Comparison of ENCODE assay signal across 8 cellular contexts in genomic region chr17:81601525-81602120, GRCh38. TPM values are rescaled to one million over a fixed set of nuclear protein-coding genes. Genes with fewer than 3 reads are reported as not detected.
DNase-seq lines count a peak whose midpoint lies in the region; ATAC-seq and TF ChIP-seq lines count a peak whose summit lies in the region.

No MANE protein-coding gene starts in this region.

- H3K9me3 ChIP-seq in HEK293 (ENCODE audit: control insufficient read depth, insufficient read depth, low read depth, low read length), result no peaks in the 10 kb centered on the region
- no peaks in the 10 kb centered on the region for H3K9me3 ChIP-seq in esophagus squamous epithelium

- H3K27me3 Mint-ChIP-seq in naive thymus-derived CD8-positive, alpha-beta T cell, result no peaks in the 10 kb centered on the region

- H3K27ac ChIP-seq in HEK293 (ENCODE audit: extremely low read depth, low read depth, low read length) (no peak overlapping the region), esophagus squamous epithelium (no peak overlapping the region)

- H3K4me1 ChIP-seq in HEK293 (ENCODE audit: control insufficient read depth, insufficient read depth, low read length) (no peaks in the 10 kb centered on the region), esophagus squamous epithelium (peaks cover 5 to 26% (median 5%) of the 10 kb centered on the region in 3 donors)

- H3K36me3 Mint-ChIP-seq in naive thymus-derived CD8-positive, alpha-beta T cell, result peaks cover 0 to 73% (median 5%) of the 10 kb centered on the region in 3 donors

- H3K27me3 ChIP-seq in esophagus squamous epithelium, result no peaks in the 10 kb centered on the region

- DNase-seq in COLO829 (ENCODE audit: low spot score) (peak; percentile 59), NCI-H526 (lab: John Stamatoyannopoulos, UW) (peak; percentile 22 to 75), esophagus squamous epithelium (lab: John Stamatoyannopoulos, UW) (no peak)
- peak; percentile 15 to 20 for DNase-seq in activated CD4-positive, alpha-beta T cell treated with anti-CD3 and anti-CD28 coated beads, Interleukin-2, amount 50 U/mL, for 4 hours
- peak in 9 of 10 donors; percentile 6 to 73 (median 53) for DNase-seq in naive thymus-derived CD8-positive, alpha-beta T cell

- WGBS in esophagus squamous epithelium, 2 donors, result 32 to 36% methylated on average over 8 to 9 of the region's 9 CpGs

- CTCF ChIA-PET in HEK293 (lab: Yijun Ruan, JAX), result interaction anchor here (0.5 to 3.6 kb wide), 51 partner anchors 10 to 943 kb away, joined by 3 to 69 read pairs (median 6); partner anchors contain the start of genes ACTG1 and FAAP100

- TF ChIP-seq CTCF in HEK293 (tag by site-specific recombination; IDR thresholded peaks at IDR 0.05), result peak; percentile 43; the same call in 1 of the 2 replicates
- TF ChIP-seq CTCF in esophagus squamous epithelium (IDR thresholded peaks at IDR 0.05), result peak; percentile 34 to 75 (median 69)

- H3K9me3 Mint-ChIP-seq in naive thymus-derived CD8-positive, alpha-beta T cell, result no peaks in the 10 kb centered on the region

- no peak for TF ChIP-seq POLR2A in esophagus squamous epithelium (IDR thresholded peaks at IDR 0.05)

- H3K36me3 ChIP-seq in HEK293 (ENCODE audit: control insufficient read depth in 2 of 2, insufficient read depth in 1 of 2, low read length in 2 of 2) (peaks cover 67 to 89% of the 10 kb centered on the region in 2 experiments), esophagus squamous epithelium (peaks cover 25 to 98% (median 51%) of the 10 kb centered on the region in 3 donors)

- peak; percentile 92 to 98 for ATAC-seq in naive thymus-derived CD8-positive, alpha-beta T cell
- ATAC-seq in GM19397 (IDR thresholded peaks at IDR 0.05; ENCODE audit: unreplicated experiment) (no peak), GM21360 (IDR thresholded peaks at IDR 0.05; ENCODE audit: unreplicated experiment) (no peak)

- POLR2A ChIA-PET in HEK293 (lab: Yijun Ruan, JAX), result interaction anchor here (1.1 to 2.0 kb wide), 5 partner anchors 49 to 90 kb away, joined by 3 to 10 read pairs (median 4); partner anchors contain the start of genes FAAP100 and FSCN2
- POLR2A ChIA-PET in naive thymus-derived CD8-positive, alpha-beta T cell (lab: Charles Lee), result interaction anchor here (0.6 to 2.3 kb wide), 6 partner anchors 49 to 611 kb away, joined by 3 to 6 read pairs (median 5); partner anchors contain the start of gene FAAP100

- intact Hi-C loops in esophagus squamous epithelium (cut with DNase I), result no loop called here

- H3K4me3 ChIP-seq in HEK293 (ENCODE audit: low read depth, low read length) (no peak overlapping the region), esophagus squamous epithelium (no peak overlapping the region)

- peak overlapping the region in 5 of 10 donors; percentile 48 to 73 (median 59) for H3K27ac Mint-ChIP-seq in naive thymus-derived CD8-positive, alpha-beta T cell

- no peak overlapping the region for H3K4me3 Mint-ChIP-seq in naive thymus-derived CD8-positive, alpha-beta T cell

- H3K4me1 Mint-ChIP-seq in naive thymus-derived CD8-positive, alpha-beta T cell, result peaks cover 3 to 17% (median 7%) of the 10 kb centered on the region in 4 donors

TF ChIP-seq in HEK293, 187 proteins besides CTCF, POLR2A, EP300 and RAD21:
- TF ChIP-seq ZNF391 (tag by site-specific recombination; IDR thresholded peaks at IDR 0.05; ENCODE audit: borderline replicate concordance, low read depth) (no peak), ZNF654 (tag by site-specific recombination; IDR thresholded peaks at IDR 0.05; ENCODE audit: low read depth) (peak; percentile 95), ZBTB17 (tag by site-specific recombination; IDR thresholded peaks at IDR 0.05) (peak; percentile 82), KLF10 (tag by site-specific recombination; IDR thresholded peaks at IDR 0.05) (0 out of 2 replicates have a peak, but pooled peaks have one; percentile 47), ZSCAN30 (tag by site-specific recombination; IDR thresholded peaks at IDR 0.05) (0 out of 2 replicates have a peak, but pooled peaks have one; percentile 55)
- TF ChIP-seq, protein P1, sequence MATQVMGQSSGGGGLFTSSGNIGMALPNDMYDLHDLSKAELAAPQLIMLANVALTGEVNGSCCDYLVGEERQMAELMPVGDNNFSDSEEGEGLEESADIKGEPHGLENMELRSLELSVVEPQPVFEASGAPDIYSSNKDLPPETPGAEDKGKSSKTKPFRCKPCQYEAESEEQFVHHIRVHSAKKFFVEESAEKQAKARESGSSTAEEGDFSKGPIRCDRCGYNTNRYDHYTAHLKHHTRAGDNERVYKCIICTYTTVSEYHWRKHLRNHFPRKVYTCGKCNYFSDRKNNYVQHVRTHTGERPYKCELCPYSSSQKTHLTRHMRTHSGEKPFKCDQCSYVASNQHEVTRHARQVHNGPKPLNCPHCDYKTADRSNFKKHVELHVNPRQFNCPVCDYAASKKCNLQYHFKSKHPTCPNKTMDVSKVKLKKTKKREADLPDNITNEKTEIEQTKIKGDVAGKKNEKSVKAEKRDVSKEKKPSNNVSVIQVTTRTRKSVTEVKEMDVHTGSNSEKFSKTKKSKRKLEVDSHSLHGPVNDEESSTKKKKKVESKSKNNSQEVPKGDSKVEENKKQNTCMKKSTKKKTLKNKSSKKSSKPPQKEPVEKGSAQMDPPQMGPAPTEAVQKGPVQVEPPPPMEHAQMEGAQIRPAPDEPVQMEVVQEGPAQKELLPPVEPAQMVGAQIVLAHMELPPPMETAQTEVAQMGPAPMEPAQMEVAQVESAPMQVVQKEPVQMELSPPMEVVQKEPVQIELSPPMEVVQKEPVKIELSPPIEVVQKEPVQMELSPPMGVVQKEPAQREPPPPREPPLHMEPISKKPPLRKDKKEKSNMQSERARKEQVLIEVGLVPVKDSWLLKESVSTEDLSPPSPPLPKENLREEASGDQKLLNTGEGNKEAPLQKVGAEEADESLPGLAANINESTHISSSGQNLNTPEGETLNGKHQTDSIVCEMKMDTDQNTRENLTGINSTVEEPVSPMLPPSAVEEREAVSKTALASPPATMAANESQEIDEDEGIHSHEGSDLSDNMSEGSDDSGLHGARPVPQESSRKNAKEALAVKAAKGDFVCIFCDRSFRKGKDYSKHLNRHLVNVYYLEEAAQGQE (tag by site-specific recombination; IDR thresholded peaks at IDR 0.05), result no peak

RNA-seq across cellular contexts. Expression of gene NPLOC4, which starts 35.3 kb away (rescaled TPM):
- 10 to 100 TPM; 49.0 to 80.9 (median 62.4) TPM for total RNA-seq in esophagus squamous epithelium
- total RNA-seq in naive thymus-derived CD8-positive, alpha-beta T cell, result 100 to 1,000 TPM in 1 of 2 experiments, 10 to 100 TPM in 1; 91.1 to 101 TPM
- polyA plus RNA-seq in naive thymus-derived CD8-positive, alpha-beta T cell, result 10 to 100 TPM; 46.3 to 57.8 (median 51.2) TPM

RNA-seq across cellular contexts. Expression of gene TSPAN10, which starts 35.4 kb away (rescaled TPM):
- total RNA-seq in esophagus squamous epithelium, result 1 to 10 TPM in 1 of 4 donors, under 1 TPM in 2, not detected in 1; 0.19 to 2.1 (median 0.72) TPM
- total RNA-seq in naive thymus-derived CD8-positive, alpha-beta T cell, result under 1 TPM; 0.80 to 0.86 TPM
- polyA plus RNA-seq in naive thymus-derived CD8-positive, alpha-beta T cell, result 1 to 10 TPM in 2 of 3 donors, under 1 TPM in 1; 0.83 to 4.0 (median 1.6) TPM

RNA-seq across cellular contexts. Expression of gene FAAP100, which starts 49.5 kb away (rescaled TPM):
- 10 to 100 TPM; 17.3 to 32.2 (median 26.1) TPM for total RNA-seq in esophagus squamous epithelium
- 10 to 100 TPM; 52.5 to 55.9 TPM for total RNA-seq in naive thymus-derived CD8-positive, alpha-beta T cell
- polyA plus RNA-seq in naive thymus-derived CD8-positive, alpha-beta T cell, result 10 to 100 TPM in 2 of 3 donors, 1 to 10 TPM in 1; 9.1 to 17.4 (median 11.7) TPM

RNA-seq across cellular contexts. Expression of gene PDE6G, which starts 54.7 kb away (rescaled TPM):
- total RNA-seq in esophagus squamous epithelium, result not detected
- total RNA-seq in naive thymus-derived CD8-positive, alpha-beta T cell, result 1 to 10 TPM; 5.8 to 7.8 TPM
- polyA plus RNA-seq in naive thymus-derived CD8-positive, alpha-beta T cell, result 10 to 100 TPM in 2 of 3 donors, 1 to 10 TPM in 1; 4.6 to 19.6 (median 15.3) TPM

Comparison
In these comparisons a context has a peak if more than half of its experiments do, and no peak if none do; other contexts are left out.
1. ATAC-seq: peak in naive thymus-derived CD8-positive, alpha-beta T cell (2 of 2); none in GM19397 (single experiment) and GM21360 (single experiment).